Comparison of ENCODE assay signal across 23 cellular contexts in genomic region chr11:10920875-10921274, GRCh38.
"Had no signal": no experiment of that assay in that cellular context is flagged by ENCODE, and none has a peak within 500 bp of the region (broad histone marks: within the 10 kb centered on the region; RNA-seq: fewer than 3 reads in every experiment).

No MANE protein-coding gene starts in this region.

- H3K9me3 ChIP-seq: gastroesophageal sphincter, ovary, right atrium auricular region, sigmoid colon, testis, tibial nerve, upper lobe of right lung, vagina had no signal

- H3K27me3 ChIP-seq: esophagus squamous epithelium, gastroesophageal sphincter, neural progenitor cell, ovary, right atrium auricular region, sigmoid colon, testis, tibial nerve, upper lobe of right lung, vagina had no signal

- H3K27me3 Mint-ChIP-seq: dendritic cell treated with granulocyte-macrophage colony-stimulating factor and Interleukin-4, amounts not matched to agents 40 ng/mL and 50 ng/mL, for 4 days had no signal

- ATAC-seq: gastroesophageal sphincter, left ventricle myocardium superior had no signal

- H3K27ac ChIP-seq: esophagus squamous epithelium, gastroesophageal sphincter, neural progenitor cell, ovary, right atrium auricular region, sigmoid colon, testis, tibial nerve, upper lobe of right lung, vagina had no signal

- H3K4me3 ChIP-seq: esophagus squamous epithelium, gastroesophageal sphincter, lung, neural progenitor cell, ovary, right atrium auricular region, sigmoid colon, testis, tibial nerve, upper lobe of right lung, vagina had no signal

- DNase-seq: esophagus squamous epithelium; kidney; left cardiac atrium; left ventricle myocardium superior; midbrain; nucleus accumbens; ovary; sigmoid colon; small intestine; stimulated activated CD4-positive, alpha-beta T cell treated with anti-CD3 and anti-CD28 coated beads, Interleukin-12 subunit alpha, Interleukin-12 subunit beta, amount 100 ng/mL, for 4 hours; stimulated activated CD4-positive, alpha-beta T cell treated with anti-CD3 and anti-CD28 coated beads, Interleukin-2, amount 100 ng/mL, for 48 hours; testis; upper lobe of right lung had no signal

- H3K36me3 ChIP-seq: esophagus squamous epithelium, gastroesophageal sphincter, neural progenitor cell, ovary, right atrium auricular region, sigmoid colon, tibial nerve, upper lobe of right lung, vagina had no signal

- H3K27ac Mint-ChIP-seq: dendritic cell treated with granulocyte-macrophage colony-stimulating factor and Interleukin-4, amounts not matched to agents 40 ng/mL and 50 ng/mL, for 4 days; immature natural killer cell; neural progenitor cell; stimulated activated naive CD8-positive, alpha-beta T cell treated with anti-CD3 and anti-CD28 coated beads, Interleukin-15, Interleukin-2, amounts not matched to agents 100 ng/mL and 50 ng/mL, for 24 hours had no signal

- FAIRE-seq: kidney, small intestine had no signal

- H3K9ac ChIP-seq: neural progenitor cell had no signal

- H3K4me1 ChIP-seq: gastroesophageal sphincter, testis, tibial nerve, vagina had no signal

- H3K4me3 Mint-ChIP-seq: dendritic cell treated with granulocyte-macrophage colony-stimulating factor and Interleukin-4, amounts not matched to agents 40 ng/mL and 50 ng/mL, for 4 days; natural killer cell treated with Interleukin-12 subunit alpha and Interleukin-12 subunit beta and Interleukin-15 and Interleukin-18, amount 100 ng/mL, for 72 hours; neural progenitor cell; stimulated activated naive CD8-positive, alpha-beta T cell treated with anti-CD3 and anti-CD28 coated beads, Interleukin-15, Interleukin-2, amounts not matched to agents 100 ng/mL and 50 ng/mL, for 24 hours had no signal

- H3K4me2 ChIP-seq: neural progenitor cell had no signal
